9 cellular contexts compared by ENCODE assay signal in the genomic region with DNA sequence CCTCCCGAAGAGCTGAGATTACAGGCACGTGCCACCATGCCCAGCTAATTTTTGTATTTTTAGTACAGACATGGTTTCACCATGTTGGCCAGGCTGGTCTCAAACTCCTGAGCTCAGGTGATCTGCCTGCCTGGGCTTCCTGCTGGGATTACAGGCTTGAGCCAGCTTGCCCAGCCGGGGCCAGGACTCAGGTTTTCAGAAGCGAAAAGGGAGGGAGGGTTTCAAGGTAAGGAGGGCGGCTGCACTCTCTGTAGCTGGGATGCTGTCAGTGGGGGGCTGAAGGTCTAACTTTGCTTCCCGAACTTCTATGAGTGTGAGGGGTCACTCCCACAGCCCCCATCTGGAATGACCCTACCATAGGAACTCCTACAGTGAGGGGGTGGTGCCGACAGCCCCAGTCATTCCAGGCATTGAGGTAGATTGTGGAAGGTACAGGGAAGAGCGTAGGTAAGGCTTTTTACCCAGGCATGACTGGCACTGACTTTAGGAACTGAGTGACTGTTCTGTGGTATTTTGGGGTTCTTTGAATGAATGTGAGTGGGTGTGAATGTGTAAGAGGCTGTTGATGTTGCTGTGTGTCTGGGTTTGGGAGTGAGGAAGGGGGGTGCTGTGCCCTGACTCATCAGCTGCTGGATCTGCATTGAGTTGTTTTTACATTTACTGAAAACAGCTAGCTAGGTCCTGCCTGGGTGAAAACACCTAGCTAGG. TPM values are rescaled to one million over a fixed set of nuclear protein-coding genes. Genes with fewer than 3 reads are reported as not detected.
A peak's percentile ranks its signal among the peaks of the same experiment; 100 is the strongest.
DNase-seq lines count a peak whose midpoint lies in the region; ATAC-seq, FAIRE-seq and TF ChIP-seq lines count a peak whose summit lies in the region.
"Had no signal": no experiment of that assay in that cellular context is flagged by ENCODE, and none has a peak within 500 bp of the region (broad histone marks: within the 10 kb centered on the region; RNA-seq: fewer than 3 reads in every experiment).

No MANE protein-coding gene starts in this region.

- H3K9me3 ChIP-seq in heart right ventricle (no peaks in the 10 kb centered on the region), stomach (no peaks in the 10 kb centered on the region), kidney (ENCODE audit: control insufficient read depth in 1 of 2, low read length in 2 of 2) (no peaks in the 10 kb centered on the region)

- peaks cover 6 to 40% (median 27%) of the 10 kb centered on the region in 9 donors for H3K4me1 ChIP-seq in heart right ventricle
- peaks cover 31 to 43% (median 34%) of the 10 kb centered on the region in 4 donors for H3K4me1 ChIP-seq in stomach
- peaks cover 0 to 6% of the 10 kb centered on the region in 2 donors for H3K4me1 ChIP-seq in kidney (ENCODE audit: control insufficient read depth in 1 of 2, insufficient read depth in 1 of 2, low read depth in 1 of 2, low read length in 2 of 2)

- POLR2A ChIA-PET in T-cell (lab: Charles Lee), result no interaction called here

- peak in 3 of 4 experiments; percentile 4 to 25 (median 23) for ATAC-seq in T-cell (replicated peaks in 1 of 4)
- no peak for ATAC-seq in heart right ventricle

- H3K4me1 Mint-ChIP-seq in T-cell, result peaks cover 26 to 29% (median 28%) of the 10 kb centered on the region in 3 donors

- H3K27ac Mint-ChIP-seq in T-cell, result no peak overlapping the region

- WGBS in heart right ventricle, 2 donors, result 65 to 69% methylated on average over 8 of the region's 8 CpGs
- 53 to 63% (median 57%) methylated on average over 8 of the region's 8 CpGs for WGBS in stomach, 5 donors

- no peak overlapping the region for H3K4me3 Mint-ChIP-seq in T-cell

- peak; percentile 80 for DNase-seq in ELR (ENCODE audit: low read depth)
- DNase-seq in T-cell, result peak in 1 of 34 experiments; percentile 34
- DNase-seq in caudate nucleus (lab: John Stamatoyannopoulos, UW), result peak in 33 of 61 donors; percentile 6 to 89 (median 29)
- peak; percentile 39 to 45 for DNase-seq in stimulated activated CD4-positive, alpha-beta T cell treated with anti-CD3 and anti-CD28 coated beads, Interleukin-1b, Interleukin-23, amount 100 ng/mL, for 4 hours (ENCODE audit: low read depth in 2 of 2)
- DNase-seq in OCI-M2 (lab: John Stamatoyannopoulos, UW; ENCODE audit: unreplicated experiment), result no peak
- no peak for DNase-seq in heart right ventricle
- no peak for DNase-seq in stomach
- no peak for DNase-seq in kidney

- H3K36me3 ChIP-seq in heart right ventricle (no peaks in the 10 kb centered on the region), stomach (no peaks in the 10 kb centered on the region), kidney (ENCODE audit: control insufficient read depth in 1 of 2, insufficient read depth in 2 of 2, low read length in 2 of 2) (no peaks in the 10 kb centered on the region)

- no peak overlapping the region for H3K9ac ChIP-seq in kidney (ENCODE audit: low read length in 2 of 2)

- H3K27me3 ChIP-seq in heart right ventricle, result peaks cover 6 to 80% (median 29%) of the 10 kb centered on the region in 7 donors
- peaks cover 3 to 76% (median 38%) of the 10 kb centered on the region in 3 donors for H3K27me3 ChIP-seq in stomach

- no peaks in the 10 kb centered on the region for H3K36me3 Mint-ChIP-seq in T-cell

- no peak for TF ChIP-seq EP300 in stomach (IDR thresholded peaks at IDR 0.05)

- CTCF ChIA-PET in T-cell (lab: Charles Lee), result interaction anchor here in 1 of 2 donors (0.7 kb wide), 1 partner anchor 1064 kb away, joined by 3 read pairs; no protein-coding TSS in a partner anchor

- intact Hi-C loops in heart right ventricle (cut with DNase I) (loop anchor here in 1 of 10 donors (5.0 kb wide), 1 partner anchor 50 kb away; no protein-coding TSS in a partner anchor), stomach (cut with DNase I; ENCODE audit: low total_unique reads) (no loop called here), kidney (cut with DNase I) (no loop called here)

- TF ChIP-seq POLR2A in stomach (IDR thresholded peaks at IDR 0.05), result no peak

- TF ChIP-seq CTCF in heart right ventricle (IDR thresholded peaks at IDR 0.05), result no peak
- TF ChIP-seq CTCF in stomach (IDR thresholded peaks at IDR 0.05), result no peak
- TF ChIP-seq CTCF in kidney (IDR thresholded peaks at IDR 0.05; ENCODE audit: borderline replicate concordance, extremely low read depth, insufficient read depth), result no peak

- H3K9me3 Mint-ChIP-seq in T-cell, result no peaks in the 10 kb centered on the region

- H3K27ac ChIP-seq in caudate nucleus (ENCODE audit: low read depth, low read length) (no peak overlapping the region), heart right ventricle (no peak overlapping the region), stomach (no peak overlapping the region), kidney (ENCODE audit: low read depth in 2 of 2, low read length in 2 of 2) (no peak overlapping the region)

- no peak for FAIRE-seq in kidney (lab: Jason Lieb, UNC)

- H3K4me3 ChIP-seq in heart right ventricle, result no peak overlapping the region
- H3K4me3 ChIP-seq in stomach, result no peak overlapping the region
- H3K4me3 ChIP-seq in kidney (ENCODE audit: low read length in 2 of 2), result no peak overlapping the region

- peaks cover 27 to 28% of the 10 kb centered on the region in 2 donors for H3K27me3 Mint-ChIP-seq in T-cell

RNA-seq across cellular contexts. Expression of a gene that starts 3.8 kb away (rescaled TPM):
- total RNA-seq in T-cell (not detected), heart right ventricle (10 to 100 TPM in 2 of 10 donors, 1 to 10 TPM in 5, under 1 TPM in 3; 0.37 to 25.6 (median 1.1) TPM), stomach (10 to 100 TPM in 2 of 5 donors, 1 to 10 TPM in 2, not detected in 1; 2.2 to 16.3 (median 8.1) TPM), kidney (0.76 TPM)
- polyA plus RNA-seq in heart right ventricle (10 to 100 TPM in 1 of 2 donors, 1 to 10 TPM in 1; 2.2 to 12.7 TPM), stomach (1 to 10 TPM; 2.9 to 8.6 (median 5.2) TPM), kidney (ENCODE audit: insufficient read depth, low read depth, low replicate concordance) (25.4 TPM)

RNA-seq across cellular contexts. Expression of a gene that starts 24.4 kb away (rescaled TPM):
- total RNA-seq in T-cell, result 1 to 10 TPM in 1 of 5 donors, under 1 TPM in 4; 0.37 to 1.2 (median 0.62) TPM
- total RNA-seq in heart right ventricle, result 1 to 10 TPM in 3 of 10 donors, under 1 TPM in 6, not detected in 1; 0.11 to 4.3 (median 0.20) TPM
- polyA plus RNA-seq in heart right ventricle, result under 1 TPM; 0.04 to 0.80 TPM
- 10 to 100 TPM in 1 of 5 donors, 1 to 10 TPM in 1, under 1 TPM in 2, not detected in 1; 0.58 to 12.2 (median 2.0) TPM for total RNA-seq in stomach
- polyA plus RNA-seq in stomach, result 1 to 10 TPM in 2 of 3 donors, under 1 TPM in 1; 0.15 to 2.2 (median 1.2) TPM
- 0.44 TPM for total RNA-seq in kidney
- polyA plus RNA-seq in kidney (ENCODE audit: insufficient read depth, low read depth, low replicate concordance), result not detected

RNA-seq across cellular contexts. Expression of a gene that starts 56.6 kb away (rescaled TPM):
- total RNA-seq in T-cell, result not detected
- total RNA-seq in heart right ventricle, result 1 to 10 TPM; 3.1 to 8.6 (median 7.4) TPM
- polyA plus RNA-seq in heart right ventricle, result 1 to 10 TPM; 2.1 to 6.1 TPM
- 1 to 10 TPM in 1 of 5 donors, not detected in 4; 9.7 TPM for total RNA-seq in stomach
- 1 to 10 TPM in 1 of 3 donors, under 1 TPM in 2; 0.15 to 1.4 (median 0.23) TPM for polyA plus RNA-seq in stomach
- total RNA-seq in kidney, result 1.4 TPM
- polyA plus RNA-seq in kidney (ENCODE audit: insufficient read depth, low read depth, low replicate concordance), result 2.3 TPM
- total RNA-seq: glomerular endothelial cell had no signal

Comparison
In these comparisons a context has a peak if more than half of its experiments do, and no peak if none do; other contexts are left out.
1. DNase-seq: peak in ELR (single experiment), caudate nucleus (33 of 61) and stimulated activated CD4-positive, alpha-beta T cell treated with anti-CD3 and anti-CD28 coated beads, Interleukin-1b, Interleukin-23, amount 100 ng/mL, for 4 hours (2 of 2); none in OCI-M2 (single experiment), heart right ventricle (0 of 2), stomach (single experiment) and kidney (single experiment).
2. ATAC-seq: peak in T-cell (3 of 4); none in heart right ventricle (0 of 8).